In the genomic region with DNA sequence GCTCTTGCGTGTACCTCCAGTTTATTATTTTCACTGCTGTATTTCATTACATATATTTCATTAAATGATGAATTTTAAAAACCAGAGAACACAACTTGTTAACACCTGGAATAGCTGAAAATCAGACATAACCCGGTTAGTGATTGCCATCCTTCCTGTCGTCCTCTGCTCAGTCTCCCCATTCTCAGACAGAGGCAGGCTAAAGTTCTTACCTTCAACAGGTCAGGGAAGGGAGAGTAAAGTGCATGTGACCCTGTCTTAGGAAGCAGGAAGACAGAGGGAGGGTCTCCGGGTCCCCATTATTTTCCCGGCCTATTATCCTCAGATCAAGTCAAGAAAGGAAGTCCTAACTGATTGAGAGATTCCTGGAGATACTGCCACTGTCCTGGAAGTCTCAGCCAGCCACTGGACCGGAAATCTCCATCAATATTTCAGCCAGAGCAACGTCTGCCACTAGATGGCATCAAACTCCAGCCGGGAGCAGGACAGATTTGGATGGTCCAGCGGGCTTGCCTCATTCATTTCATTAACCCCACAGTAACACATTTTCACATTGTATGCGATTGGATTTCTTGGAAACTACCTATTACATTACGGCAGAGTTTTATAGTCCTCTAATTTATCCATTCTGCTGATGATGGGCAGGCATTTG, we compare ENCODE assay signal across 7 cellular contexts. TPM values are rescaled to one million over a fixed set of nuclear protein-coding genes. Genes with fewer than 3 reads are reported as not detected.
"Had no signal": no experiment of that assay in that cellular context is flagged by ENCODE, and none has a peak within 500 bp of the region (broad histone marks: within the 10 kb centered on the region; RNA-seq: fewer than 3 reads in every experiment).

No MANE protein-coding gene starts in this region.

RNA-seq across cellular contexts. Expression of a gene that starts 1.8 kb away (rescaled TPM):
- total RNA-seq: activated CD8-positive, alpha-beta memory T cell treated with anti-CD3 and anti-CD28 coated beads for 36 hours; activated T-helper 1 cell treated with anti-CD3 and anti-CD28 coated beads, Interleukin-12 subunit alpha, Interleukin-12 subunit beta, Interleukin-2, Interleukin-4 antibody, amounts not matched to agents 30 ng/mL and 10 ng/mL and 1 ng/mL, durations not matched to agents 14 hours and 24 hours and 36 hours; epithelial cell of proximal tubule; lung microvascular endothelial cell; ovary; SK-MEL-5; transverse colon had no signal

RNA-seq across cellular contexts. Expression of a gene that starts 32.5 kb away (rescaled TPM):
- total RNA-seq: activated T-helper 1 cell treated with anti-CD3 and anti-CD28 coated beads, Interleukin-12 subunit alpha, Interleukin-12 subunit beta, Interleukin-2, Interleukin-4 antibody, amounts not matched to agents 30 ng/mL and 10 ng/mL and 1 ng/mL, durations not matched to agents 14 hours and 24 hours and 36 hours; epithelial cell of proximal tubule; lung microvascular endothelial cell; transverse colon had no signal

RNA-seq across cellular contexts. Expression of a gene that starts 36.0 kb away (rescaled TPM):
- total RNA-seq: activated CD8-positive, alpha-beta memory T cell treated with anti-CD3 and anti-CD28 coated beads for 36 hours; activated T-helper 1 cell treated with anti-CD3 and anti-CD28 coated beads, Interleukin-12 subunit alpha, Interleukin-12 subunit beta, Interleukin-2, Interleukin-4 antibody, amounts not matched to agents 30 ng/mL and 10 ng/mL and 1 ng/mL, durations not matched to agents 14 hours and 24 hours and 36 hours; epithelial cell of proximal tubule; lung microvascular endothelial cell; SK-MEL-5; transverse colon had no signal
